8 cellular contexts compared by ENCODE assay signal in genomic region chr7:877312-878232, GRCh38. TPM values are rescaled to one million over a fixed set of nuclear protein-coding genes. Genes with fewer than 3 reads are reported as not detected.
DNase-seq lines count a peak whose midpoint lies in the region; ATAC-seq, FAIRE-seq and TF ChIP-seq lines count a peak whose summit lies in the region.

No MANE protein-coding gene starts in this region.

- peaks cover 17% of the 10 kb centered on the region for H3K36me3 Mint-ChIP-seq in activated T-helper 2 cell treated with anti-CD3 and anti-CD28 coated beads, Interferon-gamma antibody, Interleukin-2, Interleukin-4, amounts not matched to agents 10 μg/mL and 5 μg/mL and 100 μg/mL, durations not matched to agents 14 hours and 24 hours and 36 hours (ENCODE audit: low read depth)

- no peak for TF ChIP-seq EP300 in stomach (IDR thresholded peaks at IDR 0.05)

- DNase-seq in stimulated activated CD4-positive, alpha-beta T cell treated with anti-CD3 and anti-CD28 coated beads, Interleukin-4, amount 100 ng/mL, for 1 hour: peak; percentile 13
- DNase-seq in stimulated activated CD4-positive, alpha-beta T cell treated with anti-CD3 and anti-CD28 coated beads, Interleukin-1b, Interleukin-23, amount 100 ng/mL, for 48 hours: no peak
- DNase-seq in activated T-helper 2 cell treated with anti-CD3 and anti-CD28 coated beads, Interferon-gamma antibody, Interleukin-2, Interleukin-4, amounts not matched to agents 10 μg/mL and 5 μg/mL and 100 μg/mL, durations not matched to agents 14 hours and 24 hours and 36 hours (ENCODE audit: low spot score): no peak
- peak; percentile 56 for DNase-seq in stomach
- DNase-seq in GM13976 (ENCODE audit: low spot score): no peak
- no peak for DNase-seq in frontal cortex (ENCODE audit: low spot score in 2 of 2)

- H3K4me1 Mint-ChIP-seq in activated T-helper 2 cell treated with anti-CD3 and anti-CD28 coated beads, Interferon-gamma antibody, Interleukin-2, Interleukin-4, amounts not matched to agents 10 μg/mL and 5 μg/mL and 100 μg/mL, durations not matched to agents 14 hours and 24 hours and 36 hours (ENCODE audit: low read depth): peaks cover 18% of the 10 kb centered on the region

- H3K27ac ChIP-seq in stomach: peak overlapping the region; percentile 88 to 98 (median 94)

- H3K27me3 Mint-ChIP-seq in activated T-helper 2 cell treated with anti-CD3 and anti-CD28 coated beads, Interferon-gamma antibody, Interleukin-2, Interleukin-4, amounts not matched to agents 10 μg/mL and 5 μg/mL and 100 μg/mL, durations not matched to agents 14 hours and 24 hours and 36 hours (ENCODE audit: low read depth): no peaks in the 10 kb centered on the region

- WGBS in stomach, 5 donors: 5 to 22% (median 10%) methylated on average over 19 to 47 of the region's 47 CpGs

- no peaks in the 10 kb centered on the region for H3K9me3 ChIP-seq in iPS-18c (ENCODE audit: control insufficient read depth, insufficient read depth, low read length)
- no peaks in the 10 kb centered on the region for H3K9me3 ChIP-seq in stomach

- H3K9me3 Mint-ChIP-seq in activated T-helper 2 cell treated with anti-CD3 and anti-CD28 coated beads, Interferon-gamma antibody, Interleukin-2, Interleukin-4, amounts not matched to agents 10 μg/mL and 5 μg/mL and 100 μg/mL, durations not matched to agents 14 hours and 24 hours and 36 hours: no peaks in the 10 kb centered on the region

- no peak for FAIRE-seq in frontal cortex (lab: Jason Lieb, UNC)

- peak overlapping the region; percentile 80 for H3K27ac Mint-ChIP-seq in activated T-helper 2 cell treated with anti-CD3 and anti-CD28 coated beads, Interferon-gamma antibody, Interleukin-2, Interleukin-4, amounts not matched to agents 10 μg/mL and 5 μg/mL and 100 μg/mL, durations not matched to agents 14 hours and 24 hours and 36 hours

- no peaks in the 10 kb centered on the region for H3K27me3 ChIP-seq in stomach

- H3K4me1 ChIP-seq in stomach: peaks cover 45 to 87% (median 78%) of the 10 kb centered on the region in 4 donors

- H3K4me3 ChIP-seq in iPS-18c (ENCODE audit: insufficient read depth, low read depth, low read length) (peak overlapping the region; percentile 93), stomach (peak overlapping the region; percentile 81 to 96 (median 84))

- no peak for TF ChIP-seq POLR2A in stomach (IDR thresholded peaks at IDR 0.05)

- peaks cover 4 to 11% (median 7%) of the 10 kb centered on the region in 4 donors for H3K36me3 ChIP-seq in stomach

- TF ChIP-seq CTCF in stomach (IDR thresholded peaks at IDR 0.05): no peak
- TF ChIP-seq CTCF in GM13976 (IDR thresholded peaks at IDR 0.05; ENCODE audit: borderline replicate concordance, control extremely low read depth, extremely low read depth, insufficient read depth, missing control alignments): no peak

- H3K4me3 Mint-ChIP-seq in activated T-helper 2 cell treated with anti-CD3 and anti-CD28 coated beads, Interferon-gamma antibody, Interleukin-2, Interleukin-4, amounts not matched to agents 10 μg/mL and 5 μg/mL and 100 μg/mL, durations not matched to agents 14 hours and 24 hours and 36 hours (ENCODE audit: low read depth): peak overlapping the region; percentile 90

- in situ Hi-C loops in GM13976 (cut with MboI; ENCODE audit: low sequenced_read_pairs, unreplicated experiment): loop anchor here (10.0 kb wide), 1 partner anchor 563 kb away; no protein-coding TSS in a partner anchor

- ATAC-seq in HG03175 (IDR thresholded peaks at IDR 0.05; ENCODE audit: unreplicated experiment): no peak

- intact Hi-C loops in activated T-helper 2 cell treated with anti-CD3 and anti-CD28 coated beads, Interferon-gamma antibody, Interleukin-2, Interleukin-4, amounts not matched to agents 10 μg/mL and 5 μg/mL and 100 μg/mL, durations not matched to agents 14 hours and 24 hours and 36 hours (cut with micrococcal nuclease): loop anchor here (5.0 kb wide), 1 partner anchor 60 kb away; no protein-coding TSS in a partner anchor
- intact Hi-C loops in stomach (cut with DNase I; ENCODE audit: low total_unique reads): no loop called here

RNA-seq across cellular contexts. Expression of gene GET4, which starts 1.2 kb away (rescaled TPM):
- total RNA-seq in activated T-helper 2 cell treated with anti-CD3 and anti-CD28 coated beads, Interferon-gamma antibody, Interleukin-2, Interleukin-4, amounts not matched to agents 10 μg/mL and 5 μg/mL and 100 μg/mL, durations not matched to agents 14 hours and 24 hours and 36 hours: 32.2 and 35.9 TPM in 2 replicates
- total RNA-seq in stomach (100 to 1,000 TPM in 1 of 5 donors, 10 to 100 TPM in 4; 22.4 to 140 (median 40.1) TPM), frontal cortex (20.8 TPM)
- polyA plus RNA-seq in stomach: 10 to 100 TPM; 34.4 to 53.2 (median 53.0) TPM

RNA-seq across cellular contexts. Expression of gene SUN1, which starts 45.3 kb away (rescaled TPM):
- 87.7 TPM in 2 replicates for total RNA-seq in activated T-helper 2 cell treated with anti-CD3 and anti-CD28 coated beads, Interferon-gamma antibody, Interleukin-2, Interleukin-4, amounts not matched to agents 10 μg/mL and 5 μg/mL and 100 μg/mL, durations not matched to agents 14 hours and 24 hours and 36 hours
- total RNA-seq in stomach (100 to 1,000 TPM; 103 to 242 (median 159) TPM), frontal cortex (103 TPM)
- 10 to 100 TPM; 15.9 to 58.9 (median 21.7) TPM for polyA plus RNA-seq in stomach

Comparison
In these comparisons a context has a peak if more than half of its experiments do, and no peak if none do; other contexts are left out.
1. DNase-seq: peak in stimulated activated CD4-positive, alpha-beta T cell treated with anti-CD3 and anti-CD28 coated beads, Interleukin-4, amount 100 ng/mL, for 1 hour (single experiment) and stomach (single experiment); none in stimulated activated CD4-positive, alpha-beta T cell treated with anti-CD3 and anti-CD28 coated beads, Interleukin-1b, Interleukin-23, amount 100 ng/mL, for 48 hours (single experiment), activated T-helper 2 cell treated with anti-CD3 and anti-CD28 coated beads, Interferon-gamma antibody, Interleukin-2, Interleukin-4, amounts not matched to agents 10 μg/mL and 5 μg/mL and 100 μg/mL, durations not matched to agents 14 hours and 24 hours and 36 hours (single experiment), GM13976 (single experiment) and frontal cortex (0 of 2).